26 cellular contexts compared by ENCODE assay signal in the genomic region with DNA sequence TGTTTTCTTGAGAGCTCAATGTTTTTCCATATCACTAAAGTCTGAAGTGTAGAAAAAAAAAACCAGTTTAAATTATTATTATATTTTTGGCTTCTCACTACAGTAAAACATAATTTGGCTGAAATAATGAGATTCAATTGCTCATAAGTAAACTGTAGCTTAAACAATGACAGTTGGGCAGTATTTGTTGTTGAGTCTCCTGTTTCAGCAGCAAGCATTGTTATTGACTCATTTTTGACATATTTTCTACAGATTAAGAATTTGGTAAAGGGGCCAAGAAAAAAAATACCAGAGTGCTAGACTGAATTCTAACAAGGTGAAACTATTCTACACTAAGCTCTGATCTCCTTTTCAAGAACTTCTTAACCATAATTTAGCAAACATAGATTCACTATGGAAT.
"Had no signal": no experiment of that assay in that cellular context is flagged by ENCODE, and none has a peak within 500 bp of the region (broad histone marks: within the 10 kb centered on the region; RNA-seq: fewer than 3 reads in every experiment).

No MANE protein-coding gene starts in this region.

- H3K27ac ChIP-seq: adrenal gland, neutrophil, ovary, thoracic aorta had no signal

- H3K9me3 ChIP-seq: adrenal gland, neutrophil, ovary, thoracic aorta had no signal

- H3K4me1 ChIP-seq: adrenal gland had no signal

- ATAC-seq: activated CD4-positive, alpha-beta T cell treated with anti-CD3 and anti-CD28 coated beads for 36 hours; activated CD8-positive, alpha-beta memory T cell treated with anti-CD3 and anti-CD28 coated beads, Interleukin-2, amount 10 ng/mL, durations not matched to agents 7 days and 5 days; activated CD8-positive, alpha-beta T cell treated with anti-CD3 and anti-CD28 coated beads, Interleukin-2, amount 10 ng/mL, durations not matched to agents 7 days and 5 days; esophagus mucosa; left ventricle myocardium superior; sciatic nerve; stimulated activated effector memory CD8-positive, alpha-beta T cell treated with anti-CD3 and anti-CD28 coated beads, Interleukin-12 subunit alpha, Interleukin-12 subunit beta, amount 100 ng/mL, for 72 hours; T-cell had no signal

- H3K4me3 Mint-ChIP-seq: activated CD4-positive, alpha-beta T cell treated with anti-CD3 and anti-CD28 coated beads for 36 hours; activated CD8-positive, alpha-beta memory T cell treated with anti-CD3 and anti-CD28 coated beads, Interleukin-2, amount 10 ng/mL, durations not matched to agents 7 days and 5 days; activated CD8-positive, alpha-beta T cell treated with anti-CD3 and anti-CD28 coated beads, Interleukin-2, amount 10 ng/mL, durations not matched to agents 7 days and 5 days; activated naive CD8-positive, alpha-beta T cell; brain; endodermal cell; naive B cell; nephron progenitor cell; stimulated activated effector memory CD8-positive, alpha-beta T cell treated with anti-CD3 and anti-CD28 coated beads, Interleukin-12 subunit alpha, Interleukin-12 subunit beta, amount 100 ng/mL, for 72 hours; stimulated activated naive CD8-positive, alpha-beta T cell treated with anti-CD3 and anti-CD28 coated beads, Interleukin-15, Interleukin-2, amounts not matched to agents 100 ng/mL and 50 ng/mL, for 24 hours; T-cell; T-helper 2 cell treated with Interferon-gamma antibody and Interleukin-4, amounts not matched to agents 5 μg/mL and 100 μg/mL, for 36 hours had no signal

- H3K4me3 ChIP-seq: adrenal gland, ovary, thoracic aorta had no signal

- H3K27me3 Mint-ChIP-seq: activated CD4-positive, alpha-beta T cell treated with anti-CD3 and anti-CD28 coated beads for 36 hours; activated CD8-positive, alpha-beta memory T cell treated with anti-CD3 and anti-CD28 coated beads, Interleukin-2, amount 10 ng/mL, durations not matched to agents 7 days and 5 days; activated naive CD8-positive, alpha-beta T cell; naive B cell; progenitor cell of endocrine pancreas; stimulated activated naive CD8-positive, alpha-beta T cell treated with anti-CD3 and anti-CD28 coated beads, Interleukin-15, Interleukin-2, amounts not matched to agents 100 ng/mL and 50 ng/mL, for 24 hours; T-cell had no signal

- H3K36me3 Mint-ChIP-seq: activated CD8-positive, alpha-beta memory T cell treated with anti-CD3 and anti-CD28 coated beads, Interleukin-2, amount 10 ng/mL, durations not matched to agents 7 days and 5 days; activated naive CD8-positive, alpha-beta T cell; brain; naive B cell; stimulated activated effector memory CD8-positive, alpha-beta T cell treated with anti-CD3 and anti-CD28 coated beads, Interleukin-12 subunit alpha, Interleukin-12 subunit beta, amount 100 ng/mL, for 72 hours; T-cell had no signal

- H3K36me3 ChIP-seq: adrenal gland, neutrophil, ovary, thoracic aorta had no signal

- H3K9me3 Mint-ChIP-seq: nephron progenitor cell; stimulated activated naive CD8-positive, alpha-beta T cell treated with anti-CD3 and anti-CD28 coated beads, Interleukin-15, Interleukin-2, amounts not matched to agents 100 ng/mL and 50 ng/mL, for 24 hours; T-helper 2 cell treated with Interferon-gamma antibody and Interleukin-4, amounts not matched to agents 5 μg/mL and 100 μg/mL, for 36 hours had no signal

- H3K27me3 ChIP-seq: adrenal gland, neutrophil, ovary had no signal

- H3K4me1 Mint-ChIP-seq: activated CD4-positive, alpha-beta T cell treated with anti-CD3 and anti-CD28 coated beads for 36 hours; activated CD8-positive, alpha-beta memory T cell treated with anti-CD3 and anti-CD28 coated beads, Interleukin-2, amount 10 ng/mL, durations not matched to agents 7 days and 5 days; brain; naive B cell; stimulated activated effector memory CD8-positive, alpha-beta T cell treated with anti-CD3 and anti-CD28 coated beads, Interleukin-12 subunit alpha, Interleukin-12 subunit beta, amount 100 ng/mL, for 72 hours; T-cell had no signal

- H3K27ac Mint-ChIP-seq: activated CD4-positive, alpha-beta T cell treated with anti-CD3 and anti-CD28 coated beads for 36 hours; activated CD8-positive, alpha-beta memory T cell treated with anti-CD3 and anti-CD28 coated beads, Interleukin-2, amount 10 ng/mL, durations not matched to agents 7 days and 5 days; activated CD8-positive, alpha-beta T cell treated with anti-CD3 and anti-CD28 coated beads, Interleukin-2, amount 10 ng/mL, durations not matched to agents 7 days and 5 days; activated naive CD8-positive, alpha-beta T cell; brain; endodermal cell; naive B cell; progenitor cell of endocrine pancreas; stimulated activated effector memory CD8-positive, alpha-beta T cell treated with anti-CD3 and anti-CD28 coated beads, Interleukin-12 subunit alpha, Interleukin-12 subunit beta, amount 100 ng/mL, for 72 hours; stimulated activated naive CD8-positive, alpha-beta T cell treated with anti-CD3 and anti-CD28 coated beads, Interleukin-15, Interleukin-2, amounts not matched to agents 100 ng/mL and 50 ng/mL, for 24 hours; T-cell; T-helper 2 cell treated with Interferon-gamma antibody and Interleukin-4, amounts not matched to agents 5 μg/mL and 100 μg/mL, for 36 hours had no signal

- DNase-seq: activated CD4-positive, alpha-beta T cell treated with anti-CD3 and anti-CD28 coated beads for 36 hours; activated CD4-positive, CD25-positive, alpha-beta regulatory T cell; activated CD8-positive, alpha-beta memory T cell treated with anti-CD3 and anti-CD28 coated beads, Interleukin-2, amount 10 ng/mL, durations not matched to agents 7 days and 5 days; activated CD8-positive, alpha-beta T cell treated with anti-CD3 and anti-CD28 coated beads, Interleukin-2, amount 10 ng/mL, durations not matched to agents 7 days and 5 days; activated naive CD4-positive, alpha-beta T cell treated with Interleukin-2 at 50 U/mL for 16 hours; activated T-cell treated with anti-CD3 and anti-CD28 coated beads, Interleukin-2, amount 50 U/mL, for 48 hours; adrenal gland; aorta; endodermal cell; left ventricle myocardium superior; naive B cell; nephron progenitor cell; ovary; small intestine; stimulated activated CD4-positive, alpha-beta T cell treated with anti-CD3 and anti-CD28 coated beads, Interleukin-4, amount 100 ng/mL, for 24 hours; T-cell had no signal
